In the genomic region with DNA sequence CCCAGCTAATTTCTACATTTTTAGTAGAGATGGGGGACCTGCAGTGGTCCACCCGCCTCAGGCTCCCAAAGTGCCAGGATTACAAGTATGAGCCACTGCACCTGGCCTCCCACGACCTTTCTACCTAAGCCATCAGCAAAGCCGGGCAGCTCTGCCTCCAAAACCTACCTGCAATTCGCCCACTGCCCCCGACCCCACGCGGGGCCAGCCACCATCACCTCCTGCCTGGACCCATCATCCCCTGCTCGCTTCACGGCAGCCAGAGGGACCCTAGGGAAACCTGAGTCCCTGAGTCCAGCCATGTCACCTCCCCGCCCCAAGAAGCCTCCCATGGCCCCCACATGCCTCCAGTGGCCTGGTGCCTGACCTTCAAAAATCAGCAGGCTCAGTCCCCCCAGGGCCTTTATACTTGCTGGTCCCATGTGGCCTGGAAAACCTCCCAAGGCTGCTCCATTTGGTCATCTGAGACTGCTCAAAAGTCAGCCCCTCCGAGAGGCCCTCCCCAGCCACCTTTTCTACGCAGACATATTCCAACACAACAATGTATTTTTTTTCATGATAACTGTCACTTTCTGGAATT, we compare ENCODE assay signal across 29 cellular contexts. TPM values are rescaled to one million over a fixed set of nuclear protein-coding genes. Genes with fewer than 3 reads are reported as not detected.
"Had no signal": no experiment of that assay in that cellular context is flagged by ENCODE, and none has a peak within 500 bp of the region (broad histone marks: within the 10 kb centered on the region; RNA-seq: fewer than 3 reads in every experiment).

No MANE protein-coding gene starts in this region.

- H3K27ac Mint-ChIP-seq: activated B cell treated with CpG ODN at 0.5 μM for 24 hours; activated CD4-positive, alpha-beta T cell treated with anti-CD3 and anti-CD28 coated beads for 36 hours; activated T-cell treated with anti-CD3 and anti-CD28 coated beads, Interleukin-2, amount 50 U/mL, for 24 hours; activated T-helper 2 cell treated with anti-CD3 and anti-CD28 coated beads, Interferon-gamma antibody, Interleukin-2, Interleukin-4, amounts not matched to agents 10 μg/mL and 5 μg/mL and 100 μg/mL, durations not matched to agents 14 hours and 24 hours and 36 hours; memory B cell; T-helper 17 cell; type B pancreatic cell had no signal

- H3K9me3 ChIP-seq: esophagus muscularis mucosa, gastrocnemius medialis, mucosa of descending colon, sigmoid colon, testis had no signal

- H3K27ac ChIP-seq: esophagus muscularis mucosa, gastrocnemius medialis, sigmoid colon, testis had no signal

- DNase-seq: activated B cell treated with CpG ODN at 0.5 μM for 24 hours; activated CD4-positive, alpha-beta T cell treated with anti-CD3 and anti-CD28 coated beads for 36 hours; activated CD4-positive, alpha-beta T cell treated with anti-CD3 and anti-CD28 coated beads, Interleukin-2, amount 50 U/mL, for 4 hours; activated CD8-positive, alpha-beta memory T cell treated with anti-CD3 and anti-CD28 coated beads for 24 hours; activated CD8-positive, alpha-beta memory T cell treated with anti-CD3 and anti-CD28 coated beads, Interleukin-2, amount 50 U/mL, for 4 hours; activated naive CD4-positive, alpha-beta T cell; activated T-cell treated with anti-CD3 and anti-CD28 coated beads, Interleukin-2, amount 50 U/mL, for 24 hours; aorta; central memory CD4-positive, alpha-beta T cell; effector memory CD4-positive, alpha-beta T cell; gastrocnemius medialis; islet precursor cell; left colon; mucosa of descending colon; sigmoid colon; stimulated activated CD4-positive, alpha-beta T cell treated with anti-CD3 and anti-CD28 coated beads, Interleukin-15, amount 100 ng/mL, for 24 hours; stimulated activated CD8-positive, alpha-beta memory T cell treated with anti-CD3 and anti-CD28 coated beads, Interleukin-4, amount 100 ng/mL, for 48 hours; stimulated activated naive CD4-positive, alpha-beta T cell; T-helper 17 cell; testis had no signal

- H3K4me3 ChIP-seq: esophagus muscularis mucosa, gastrocnemius medialis, mucosa of descending colon, sigmoid colon, smooth muscle cell, testis had no signal

- H3K27me3 Mint-ChIP-seq: activated B cell treated with CpG ODN at 0.5 μM for 24 hours; activated CD4-positive, alpha-beta T cell treated with anti-CD3 and anti-CD28 coated beads for 36 hours; activated T-cell treated with anti-CD3 and anti-CD28 coated beads, Interleukin-2, amount 50 U/mL, for 24 hours; memory B cell; T-helper 17 cell; type B pancreatic cell had no signal

- H3K4me1 Mint-ChIP-seq: activated B cell treated with CpG ODN at 0.5 μM for 24 hours; activated CD4-positive, alpha-beta T cell treated with anti-CD3 and anti-CD28 coated beads for 36 hours; memory B cell had no signal

- ATAC-seq: activated CD4-positive, alpha-beta T cell treated with anti-CD3 and anti-CD28 coated beads for 36 hours; gastrocnemius medialis; left colon; mucosa of descending colon; T-helper 17 cell had no signal

- H3K27me3 ChIP-seq: esophagus muscularis mucosa, gastrocnemius medialis, sigmoid colon, testis had no signal

- H3K4me1 ChIP-seq: esophagus muscularis mucosa, gastrocnemius medialis, sigmoid colon, testis had no signal

- H3K9me3 Mint-ChIP-seq: activated B cell treated with CpG ODN at 0.5 μM for 24 hours; activated T-cell treated with anti-CD3 and anti-CD28 coated beads, Interleukin-2, amount 50 U/mL, for 24 hours; activated T-helper 2 cell treated with anti-CD3 and anti-CD28 coated beads, Interferon-gamma antibody, Interleukin-2, Interleukin-4, amounts not matched to agents 10 μg/mL and 5 μg/mL and 100 μg/mL, durations not matched to agents 14 hours and 24 hours and 36 hours; memory B cell; type B pancreatic cell had no signal

- H3K4me3 Mint-ChIP-seq: activated B cell treated with CpG ODN at 0.5 μM for 24 hours; activated CD4-positive, alpha-beta T cell treated with anti-CD3 and anti-CD28 coated beads for 36 hours; activated T-cell treated with anti-CD3 and anti-CD28 coated beads, Interleukin-2, amount 50 U/mL, for 24 hours; memory B cell; T-helper 17 cell; type B pancreatic cell had no signal

RNA-seq across cellular contexts. Expression of gene KLC3, which starts 17.8 kb away (rescaled TPM):
- total RNA-seq: activated B cell treated with CpG ODN at 0.5 μM for 24 hours; activated T-helper 2 cell treated with anti-CD3 and anti-CD28 coated beads, Interferon-gamma antibody, Interleukin-2, Interleukin-4, amounts not matched to agents 10 μg/mL and 5 μg/mL and 100 μg/mL, durations not matched to agents 14 hours and 24 hours and 36 hours; aorta; esophagus muscularis mucosa; left colon; mucosa of descending colon; sigmoid colon; T-helper 17 cell had no signal
- polyA plus RNA-seq: aorta, neural cell had no signal

RNA-seq across cellular contexts. Expression of gene CKM, which starts 35.6 kb away (rescaled TPM):
- total RNA-seq: activated B cell treated with CpG ODN at 0.5 μM for 24 hours; activated CD4-positive, alpha-beta T cell treated with anti-CD3 and anti-CD28 coated beads for 36 hours; activated T-helper 2 cell treated with anti-CD3 and anti-CD28 coated beads, Interferon-gamma antibody, Interleukin-2, Interleukin-4, amounts not matched to agents 10 μg/mL and 5 μg/mL and 100 μg/mL, durations not matched to agents 14 hours and 24 hours and 36 hours; aorta; dermis microvascular lymphatic vessel endothelial cell; omental fat pad; renal cortical epithelial cell; smooth muscle cell; T-helper 17 cell had no signal
- polyA plus RNA-seq: smooth muscle cell had no signal

RNA-seq across cellular contexts. Expression of gene PPP1R13L, which starts 46.6 kb away (rescaled TPM):
- polyA plus RNA-seq: neural cell had no signal
